Comparison of ENCODE assay signal across 19 cellular contexts in the genomic region with DNA sequence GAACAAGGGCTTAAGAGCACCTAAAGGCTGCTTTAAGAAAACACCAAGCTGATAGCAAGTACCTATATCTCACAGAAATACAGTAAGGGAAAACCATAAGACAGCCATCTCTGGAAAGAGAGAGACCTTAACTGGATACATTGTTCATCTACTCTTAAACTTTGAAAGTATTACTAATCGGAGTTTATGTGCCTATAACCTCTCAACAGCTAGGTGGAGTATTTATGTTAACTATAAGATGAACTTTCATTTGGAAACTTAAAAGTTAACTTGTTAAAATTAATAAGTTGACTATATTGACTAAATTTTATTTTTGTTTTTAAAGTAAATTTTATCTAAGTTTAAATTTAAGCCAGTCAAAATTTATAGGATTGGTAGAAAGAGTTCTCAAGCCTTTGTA.
"Had no signal": no experiment of that assay in that cellular context is flagged by ENCODE, and none has a peak within 500 bp of the region (broad histone marks: within the 10 kb centered on the region; RNA-seq: fewer than 3 reads in every experiment).

No MANE protein-coding gene starts in this region.

- H3K27me3 ChIP-seq: cardiac muscle cell, neutrophil, right lobe of liver, spleen, upper lobe of right lung had no signal

- DNase-seq: activated CD4-positive, alpha-beta T cell treated with anti-CD3 and anti-CD28 coated beads, Interleukin-2, amount 10 ng/mL, durations not matched to agents 24 days and 14 days; activated naive CD4-positive, alpha-beta T cell treated with anti-CD3 and anti-CD28 coated beads for 36 hours; effector CD8-positive, alpha-beta T cell; hippocampal formation; left cardiac atrium; naive B cell; right lobe of liver; spleen; stimulated activated CD4-positive, alpha-beta T cell treated with anti-CD3 and anti-CD28 coated beads, Interleukin-1b, Interleukin-23, amount 100 ng/mL, for 48 hours; stimulated activated naive CD4-positive, alpha-beta T cell; T-cell; T1000; upper lobe of right lung had no signal

- H3K4me3 ChIP-seq: cardiac muscle cell, coronary artery, lung, right lobe of liver, spleen, upper lobe of right lung had no signal

- ATAC-seq: left cardiac atrium, right lobe of liver, T-cell, upper lobe of right lung had no signal

- H3K9me3 ChIP-seq: neutrophil, right lobe of liver, spleen, upper lobe of right lung had no signal

- H3K36me3 ChIP-seq: cardiac muscle cell, neutrophil, right lobe of liver, upper lobe of right lung had no signal

- FAIRE-seq: astrocyte had no signal

- H3K27ac ChIP-seq: cardiac muscle cell, coronary artery, epithelial cell of prostate, neutrophil, upper lobe of right lung had no signal
